15 cellular contexts compared by ENCODE assay signal in the genomic region with DNA sequence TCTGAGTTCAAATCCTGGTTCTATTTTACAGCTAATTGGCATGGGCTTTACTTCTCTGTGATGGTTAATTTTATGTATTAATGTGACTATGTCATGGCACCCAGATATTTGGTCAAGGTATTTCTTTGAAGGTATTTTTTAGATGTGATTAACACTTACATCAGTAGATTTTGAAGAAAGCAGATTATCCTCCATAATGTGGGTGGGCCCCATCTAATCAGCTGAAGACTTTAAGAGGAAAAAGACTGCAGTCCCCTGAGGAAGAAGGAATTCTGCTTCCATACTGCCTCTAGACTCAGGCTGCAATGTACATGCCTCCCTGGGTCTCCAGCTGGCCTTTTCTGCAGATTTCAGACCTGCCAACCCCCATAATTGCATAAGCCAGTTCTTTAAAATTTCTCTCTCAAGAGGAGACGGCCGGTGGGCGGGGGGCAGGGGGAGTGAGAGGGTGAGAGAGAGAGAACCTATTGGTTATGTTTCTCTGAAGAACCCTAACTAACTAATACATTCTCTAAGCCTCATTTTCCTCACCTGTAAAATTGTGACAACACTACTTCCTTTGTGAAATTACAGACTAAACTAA.
DNase-seq lines count a peak whose midpoint lies in the region; ATAC-seq, FAIRE-seq and TF ChIP-seq lines count a peak whose summit lies in the region.
"Had no signal": no experiment of that assay in that cellular context is flagged by ENCODE, and none has a peak within 500 bp of the region (broad histone marks: within the 10 kb centered on the region; RNA-seq: fewer than 3 reads in every experiment).

No MANE protein-coding gene starts in this region.

- FAIRE-seq in K562 (lab: Jason Lieb, UNC) = no peak
- FAIRE-seq: D721Med, G401.6 had no signal

- peak overlapping the region; percentile 3 to 97 (median 84) for H3K27ac Mint-ChIP-seq in CD14-positive monocyte
- H3K27ac Mint-ChIP-seq: CD8-positive, alpha-beta T cell had no signal

- H3K9me3 ChIP-seq in HEK293 (ENCODE audit: control insufficient read depth, insufficient read depth, low read depth, low read length) = no peaks in the 10 kb centered on the region
- H3K9me3 ChIP-seq in K562 (replicated peaks; ENCODE audit: control insufficient read depth, insufficient read depth, low read depth, low read length) = no peaks in the 10 kb centered on the region
- H3K9me3 ChIP-seq in smooth muscle cell (replicated peaks; ENCODE audit: low read depth) = no peaks in the 10 kb centered on the region
- H3K9me3 ChIP-seq in tibial nerve = no peaks in the 10 kb centered on the region

- no peak for TF ChIP-seq RAD21 in K562 (CRISPR knock-in tag; conservative IDR thresholded peaks at IDR 0.05 in 1 of 2, IDR thresholded peaks at IDR 0.05 in 1 of 2)

- POLR2A ChIA-PET in HEK293 (lab: Yijun Ruan, JAX) (no interaction called here), K562 (lab: Yijun Ruan, JAX) (no interaction called here)

- H3K27me3 Mint-ChIP-seq in CD14-positive monocyte (ENCODE audit: low read depth in 3 of 3) = peaks cover 0 to 2% (median 0%) of the 10 kb centered on the region in 3 donors
- peaks cover 2% of the 10 kb centered on the region for H3K27me3 Mint-ChIP-seq in activated T-cell treated with anti-CD3 and anti-CD28 coated beads, Interleukin-2, amount 50 U/mL, for 4 hours (ENCODE audit: low read depth)

- TF ChIP-seq CTCF in CD14-positive monocyte (IDR thresholded peaks at IDR 0.05) (no peak), HEK293 (tag by site-specific recombination; IDR thresholded peaks at IDR 0.05) (no peak), K562 (IDR thresholded peaks at IDR 0.05 in 2 of 3, conservative IDR thresholded peaks at IDR 0.05 in 1 of 3; ENCODE audit: insufficient read depth in 2 of 3, low read depth in 1 of 3, low read length in 3 of 3) (no peak), smooth muscle cell (IDR thresholded peaks at IDR 0.05; ENCODE audit: borderline replicate concordance, insufficient read depth, poor library complexity, severe bottlenecking) (no peak), tibial nerve (IDR thresholded peaks at IDR 0.05) (no peak)

- no peak for TF ChIP-seq EP300 in K562 (IDR thresholded peaks at IDR 0.05; ENCODE audit: low read length)
- no peak for TF ChIP-seq EP300 in tibial nerve (IDR thresholded peaks at IDR 0.05)

- no peak for ATAC-seq in K562
- no peak for ATAC-seq in HG02885 (IDR thresholded peaks at IDR 0.05; ENCODE audit: poor library complexity, unreplicated experiment)
- no peak for ATAC-seq in activated T-cell treated with anti-CD3 and anti-CD28 coated beads, Interleukin-2, amount 50 U/mL, for 4 hours
- ATAC-seq: CD8-positive, alpha-beta T cell had no signal

- no peaks in the 10 kb centered on the region for H3F3A ChIP-seq in smooth muscle cell (ENCODE audit: low read depth)

- no peaks in the 10 kb centered on the region for H3K4me1 ChIP-seq in HEK293 (ENCODE audit: control insufficient read depth, insufficient read depth, low read length)
- H3K4me1 ChIP-seq in K562 (replicated peaks in 1 of 2; ENCODE audit: control insufficient read depth in 2 of 2, insufficient read depth in 2 of 2, low read length in 2 of 2) = peaks cover 0 to 15% of the 10 kb centered on the region in 2 experiments; a peak in 3 of 5 replicates
- peaks cover 11% of the 10 kb centered on the region for H3K4me1 ChIP-seq in smooth muscle cell (ENCODE audit: low read depth)
- H3K4me1 ChIP-seq in tibial nerve = no peaks in the 10 kb centered on the region

- H3K9me1 ChIP-seq in K562 (ENCODE audit: control insufficient read depth, insufficient read depth, low read length) = no peaks in the 10 kb centered on the region

- DNase-seq in CD14-positive monocyte (ENCODE audit: low spot score) = no peak
- no peak for DNase-seq in K562 (ENCODE audit: extremely low read depth in 1 of 4, low spot score in 3 of 4)
- DNase-seq in smooth muscle cell (lab: John Stamatoyannopoulos, UW; ENCODE audit: unreplicated experiment) = no peak
- DNase-seq in tibial nerve (ENCODE audit: low spot score in 2 of 2) = no peak
- no peak for DNase-seq in activated T-cell treated with anti-CD3 and anti-CD28 coated beads, Interleukin-2, amount 50 U/mL, for 4 hours
- DNase-seq: ACHN; C1 segment of cervical spinal cord; CD8-positive, alpha-beta T cell; COR-L47; DMS153; DMS79 treated with DMSO at 0.1 percent for 48 hours had no signal

- H3K36me3 ChIP-seq in HEK293 (ENCODE audit: control insufficient read depth in 2 of 2, insufficient read depth in 1 of 2, low read length in 2 of 2) (no peaks in the 10 kb centered on the region), K562 (ENCODE audit: control insufficient read depth, insufficient read depth, low read length) (no peaks in the 10 kb centered on the region), smooth muscle cell (ENCODE audit: low read depth) (no peaks in the 10 kb centered on the region), tibial nerve (no peaks in the 10 kb centered on the region)

- H3K4me1 Mint-ChIP-seq in CD14-positive monocyte = peaks cover 29% of the 10 kb centered on the region
- peaks cover 4% of the 10 kb centered on the region for H3K4me1 Mint-ChIP-seq in activated T-cell treated with anti-CD3 and anti-CD28 coated beads, Interleukin-2, amount 50 U/mL, for 4 hours (ENCODE audit: low read depth)

- H3K4me2 ChIP-seq in K562 (ENCODE audit: insufficient read depth, low read length) = no peak overlapping the region
- no peak overlapping the region for H3K4me2 ChIP-seq in smooth muscle cell

- in situ Hi-C loops in K562 (cut with MboI) = no loop called here

- H2AFZ ChIP-seq in K562 (ENCODE audit: low read depth, low read length) (no peak overlapping the region), smooth muscle cell (ENCODE audit: low read depth) (no peak overlapping the region)

- 55% methylated on average over 3 of the region's 3 CpGs for WGBS in K562 (ENCODE audit: insufficient coverage, low coverage, missing lambda C conversion rate)
- 84% methylated on average over 3 of the region's 3 CpGs for WGBS in smooth muscle cell (ENCODE audit: low lambda C conversion rate)
- WGBS in tibial nerve, 2 donors = 64 to 97% methylated on average over 3 of the region's 3 CpGs

- BruUV-seq in K562 (replicated peaks; lab: Mats Ljungman, UMichigan) = no TSS peak

- no peak overlapping the region for H3K9ac ChIP-seq in K562 (ENCODE audit: insufficient read depth in 1 of 2, low read depth in 2 of 2, low read length in 2 of 2)
- H3K9ac ChIP-seq in smooth muscle cell (ENCODE audit: low read depth) = no peak overlapping the region

- H3K27me3 ChIP-seq in K562 (ENCODE audit: control insufficient read depth in 2 of 2, insufficient read depth in 2 of 2, low read length in 2 of 2) = 0 out of 5 replicates have a peak, but pooled peaks cover 0 to 4% of the 10 kb centered on the region in 2 experiments
- no peaks in the 10 kb centered on the region for H3K27me3 ChIP-seq in smooth muscle cell (ENCODE audit: low read depth)
- H3K27me3 ChIP-seq in tibial nerve = no peaks in the 10 kb centered on the region

- peaks cover 0 to 4% (median 0%) of the 10 kb centered on the region in 7 donors for H3K9me3 Mint-ChIP-seq in CD14-positive monocyte
- H3K9me3 Mint-ChIP-seq in activated T-cell treated with anti-CD3 and anti-CD28 coated beads, Interleukin-2, amount 50 U/mL, for 4 hours = no peaks in the 10 kb centered on the region
- H3K9me3 Mint-ChIP-seq: CD8-positive, alpha-beta T cell had no signal

- no peaks in the 10 kb centered on the region for H4K20me1 ChIP-seq in K562 (replicated peaks; ENCODE audit: control insufficient read depth, insufficient read depth, low read length)
- H4K20me1 ChIP-seq in smooth muscle cell (ENCODE audit: low read depth) = no peaks in the 10 kb centered on the region

- intact Hi-C loops in CD14-positive monocyte (cut with micrococcal nuclease) (no loop called here), K562 (cut with micrococcal nuclease) (no loop called here)

- H3K4me3 ChIP-seq in HEK293 (ENCODE audit: low read depth, low read length) (no peak overlapping the region), K562 (no peak overlapping the region), smooth muscle cell (no peak overlapping the region), tibial nerve (no peak overlapping the region)

- no peak overlapping the region for H3K4me3 Mint-ChIP-seq in CD14-positive monocyte
- no peak overlapping the region for H3K4me3 Mint-ChIP-seq in activated T-cell treated with anti-CD3 and anti-CD28 coated beads, Interleukin-2, amount 50 U/mL, for 4 hours
- H3K4me3 Mint-ChIP-seq: CD8-positive, alpha-beta T cell had no signal

- no peak for TF ChIP-seq POLR2A in K562 (conservative IDR thresholded peaks at IDR 0.05)
- no peak for TF ChIP-seq POLR2A in tibial nerve (IDR thresholded peaks at IDR 0.05)

- no peaks in the 10 kb centered on the region for H3K36me3 Mint-ChIP-seq in CD14-positive monocyte
- no peaks in the 10 kb centered on the region for H3K36me3 Mint-ChIP-seq in activated T-cell treated with anti-CD3 and anti-CD28 coated beads, Interleukin-2, amount 50 U/mL, for 4 hours (ENCODE audit: insufficient read depth)
- H3K36me3 Mint-ChIP-seq: CD8-positive, alpha-beta T cell had no signal

- H3K79me2 ChIP-seq in K562 (ENCODE audit: control insufficient read depth, insufficient read depth, low read length) (no peaks in the 10 kb centered on the region), smooth muscle cell (ENCODE audit: low read depth) (no peaks in the 10 kb centered on the region)

- CTCF ChIA-PET in HEK293 (lab: Yijun Ruan, JAX) = interaction anchor here (0.6 kb wide), 1 partner anchor 14 kb away, joined by 3 read pairs; no protein-coding TSS in a partner anchor
- CTCF ChIA-PET in K562 (lab: Yijun Ruan, JAX; ENCODE audit: low intra/inter-chr PET ratio) = no interaction called here

- no peak overlapping the region for H3K27ac ChIP-seq in HEK293 (ENCODE audit: extremely low read depth, low read depth, low read length)
- no peak overlapping the region for H3K27ac ChIP-seq in K562 (ENCODE audit: extremely low read depth, low read depth, low read length)
- H3K27ac ChIP-seq in smooth muscle cell (ENCODE audit: low read depth) = peak overlapping the region; percentile 26
- no peak overlapping the region for H3K27ac ChIP-seq in tibial nerve

TF ChIP-seq in HEK293, 187 proteins besides CTCF, POLR2A, EP300 and RAD21 (continues in another document):
- TF ChIP-seq ZNF10 (tag by site-specific recombination; IDR thresholded peaks at IDR 0.05) = peak; percentile 87

TF ChIP-seq in K562, 482 proteins besides CTCF, POLR2A, EP300 and RAD21 (continues in another document):
- TF ChIP-seq ZNF668 (CRISPR knock-in tag; IDR thresholded peaks at IDR 0.05) = no peak
- TF ChIP-seq, protein P1, sequence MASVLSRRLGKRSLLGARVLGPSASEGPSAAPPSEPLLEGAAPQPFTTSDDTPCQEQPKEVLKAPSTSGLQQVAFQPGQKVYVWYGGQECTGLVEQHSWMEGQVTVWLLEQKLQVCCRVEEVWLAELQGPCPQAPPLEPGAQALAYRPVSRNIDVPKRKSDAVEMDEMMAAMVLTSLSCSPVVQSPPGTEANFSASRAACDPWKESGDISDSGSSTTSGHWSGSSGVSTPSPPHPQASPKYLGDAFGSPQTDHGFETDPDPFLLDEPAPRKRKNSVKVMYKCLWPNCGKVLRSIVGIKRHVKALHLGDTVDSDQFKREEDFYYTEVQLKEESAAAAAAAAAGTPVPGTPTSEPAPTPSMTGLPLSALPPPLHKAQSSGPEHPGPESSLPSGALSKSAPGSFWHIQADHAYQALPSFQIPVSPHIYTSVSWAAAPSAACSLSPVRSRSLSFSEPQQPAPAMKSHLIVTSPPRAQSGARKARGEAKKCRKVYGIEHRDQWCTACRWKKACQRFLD (CRISPR knock-in tag; IDR thresholded peaks at IDR 0.05) = no peak
- peak; percentile 47 for TF ChIP-seq RBM25 (IDR thresholded peaks at IDR 0.05; ENCODE audit: low read depth, low read length, severe bottlenecking)
